8 cellular contexts compared by ENCODE assay signal in genomic region chr7:129225931-129226572, GRCh38. TPM values are rescaled to one million over a fixed set of nuclear protein-coding genes. Genes with fewer than 3 reads are reported as not detected.
DNase-seq lines count a peak whose midpoint lies in the region; ATAC-seq and TF ChIP-seq lines count a peak whose summit lies in the region.

No MANE protein-coding gene starts in this region.

- no peaks in the 10 kb centered on the region for H3K9me3 Mint-ChIP-seq in IgD-negative memory B cell

- DNase-seq in BE2C (no peak), astrocyte of the spinal cord (ENCODE audit: low read depth, low spot score) (no peak), lung microvascular endothelial cell (ENCODE audit: low read depth in 2 of 2) (peak; percentile 9 to 45), upper lobe of right lung (no peak)

- H3K27ac Mint-ChIP-seq in IgD-negative memory B cell = peak overlapping the region; percentile 88 to 90 (median 90)

- no peaks in the 10 kb centered on the region for H3K27me3 Mint-ChIP-seq in IgD-negative memory B cell

- no peak for TF ChIP-seq CTCF in BE2C (IDR thresholded peaks at IDR 0.05; ENCODE audit: low read depth, low read length)
- TF ChIP-seq CTCF in astrocyte of the spinal cord (IDR thresholded peaks at IDR 0.05; ENCODE audit: low read depth, low read length) = no peak
- TF ChIP-seq CTCF in upper lobe of right lung (IDR thresholded peaks at IDR 0.05) = no peak

- in situ Hi-C loops in astrocyte of the spinal cord (cut with HindIII; ENCODE audit: low sequenced_read_pairs) = no loop called here

- TF ChIP-seq POLR2A in GM18505 (IDR thresholded peaks at IDR 0.05; ENCODE audit: borderline replicate concordance, extremely low read depth, insufficient read depth, insufficient read length) = no peak

- peaks cover 28 to 38% (median 29%) of the 10 kb centered on the region in 3 donors for H3K4me1 Mint-ChIP-seq in IgD-negative memory B cell

- H3K4me3 Mint-ChIP-seq in IgD-negative memory B cell = peak overlapping the region; percentile 87 to 98 (median 96)

- H3K4me3 ChIP-seq in BE2C (ENCODE audit: low read depth, low read length) (peak overlapping the region; percentile 76), astrocyte of the spinal cord (ENCODE audit: low read depth, low read length) (peak overlapping the region; percentile 72), upper lobe of right lung (peak overlapping the region; percentile 84)

- intact Hi-C loops in upper lobe of right lung (cut with DNase I) = no loop called here

- peaks cover 1% of the 10 kb centered on the region for H3K36me3 Mint-ChIP-seq in IgD-negative memory B cell

- ATAC-seq in upper lobe of right lung = no peak
- no peak for ATAC-seq in HG03159 (IDR thresholded peaks at IDR 0.05; ENCODE audit: unreplicated experiment)
- ATAC-seq in HG02571 (IDR thresholded peaks at IDR 0.05; ENCODE audit: unreplicated experiment) = no peak
- no peak for ATAC-seq in GM18505 (IDR thresholded peaks at IDR 0.05; ENCODE audit: unreplicated experiment)

- H3K27me3 ChIP-seq in BE2C (peaks cover 5% of the 10 kb centered on the region), upper lobe of right lung (no peaks in the 10 kb centered on the region)

- H3K36me3 ChIP-seq in BE2C = no peaks in the 10 kb centered on the region
- no peaks in the 10 kb centered on the region for H3K36me3 ChIP-seq in upper lobe of right lung

- H3K27ac ChIP-seq in upper lobe of right lung = no peak overlapping the region

- H3K4me1 ChIP-seq in BE2C (no peaks in the 10 kb centered on the region; the same call in 1 of the 2 replicates), upper lobe of right lung (peaks cover 6% of the 10 kb centered on the region)

- H3K9me3 ChIP-seq in BE2C (no peaks in the 10 kb centered on the region), upper lobe of right lung (no peaks in the 10 kb centered on the region)

RNA-seq across cellular contexts. Expression of gene AHCYL2, which starts 1.2 kb away (rescaled TPM):
- polyA plus RNA-seq in BE2C (2012; ENCODE audit: insufficient read depth, insufficient read length, low read depth) = 6.6 TPM
- 5.5 TPM for polyA plus RNA-seq in IgD-negative memory B cell
- total RNA-seq in lung microvascular endothelial cell (6.5 and 6.9 TPM in 2 replicates), upper lobe of right lung (106 TPM)

RNA-seq across cellular contexts. Expression of gene SMO, which starts 37.6 kb away (rescaled TPM):
- 1.1 TPM for polyA plus RNA-seq in BE2C (2012; ENCODE audit: insufficient read depth, insufficient read length, low read depth)
- 0.36 TPM for polyA plus RNA-seq in IgD-negative memory B cell
- total RNA-seq in lung microvascular endothelial cell (3.1 and 3.4 TPM in 2 replicates), upper lobe of right lung (4.0 TPM)

Comparison
In these comparisons a context has a peak if more than half of its experiments do, and no peak if none do; other contexts are left out.
1. DNase-seq: peak in lung microvascular endothelial cell (2 of 2); none in BE2C (single experiment), astrocyte of the spinal cord (single experiment) and upper lobe of right lung (single experiment).
2. RNA of gene AHCYL2, which starts 1.2 kb away (total RNA-seq): 106 TPM in upper lobe of right lung (single experiment); 6.5 to 6.9 TPM in lung microvascular endothelial cell; every median in the first group is over 10 times any median in the second.
3. Peak in every context shown above with its lines, with median percentiles within 50 percentile points of each other: H3K4me3 ChIP-seq.